24 cellular contexts compared by ENCODE assay signal in genomic region chr1:91672601-91673161, GRCh38.
DNase-seq lines count a peak whose midpoint lies in the region; ATAC-seq lines count a peak whose summit lies in the region.
"Had no signal": no experiment of that assay in that cellular context is flagged by ENCODE, and none has a peak within 500 bp of the region (broad histone marks: within the 10 kb centered on the region; RNA-seq: fewer than 3 reads in every experiment).

No MANE protein-coding gene starts in this region.

- intact Hi-C loops in sciatic nerve (cut with DNase I): no loop called here

- no peaks in the 10 kb centered on the region for H3K36me3 Mint-ChIP-seq in activated naive CD8-positive, alpha-beta T cell treated with anti-CD3 and anti-CD28 coated beads for 36 hours
- H3K36me3 Mint-ChIP-seq: memory B cell had no signal

- peak in 2 of 3 donors; percentile 12 to 38 for DNase-seq in stimulated activated CD4-positive, alpha-beta T cell treated with anti-CD3 and anti-CD28 coated beads, Interleukin-12 subunit alpha, Interleukin-12 subunit beta, amount 100 ng/mL, for 48 hours (ENCODE audit: low read depth in 2 of 3, low spot score in 1 of 3)
- no peak for DNase-seq in stimulated activated CD4-positive, alpha-beta T cell treated with anti-CD3 and anti-CD28 coated beads, Interleukin-4, amount 100 ng/mL, for 4 hours
- peak; percentile 12 for DNase-seq in activated naive CD8-positive, alpha-beta T cell treated with anti-CD3 and anti-CD28 coated beads for 36 hours
- no peak for DNase-seq in sciatic nerve (ENCODE audit: low spot score)
- no peak for DNase-seq in GM23248
- DNase-seq in HCEC 1CT: no peak
- DNase-seq in DMS53 (lab: John Stamatoyannopoulos, UW): no peak
- DNase-seq: activated CD4-positive, CD25-positive, alpha-beta regulatory T cell treated with anti-CD3 and anti-CD28 coated beads, Interleukin-2, amount 50 U/mL, for 72 hours; activated effector memory CD4-positive, alpha-beta T cell treated with anti-CD3 and anti-CD28 coated beads, Interleukin-2, amount 50 U/mL, for 16 hours; AML-193; Caco-2; EL; hypothalamus; MG63; NCI-H1694; NCI-H226; stomach; T1000 had no signal

- no peaks in the 10 kb centered on the region for H4K20me1 ChIP-seq in GM23248 (ENCODE audit: insufficient read depth)

- H3K4me3 ChIP-seq in GM23248: no peak overlapping the region
- H3K4me3 ChIP-seq: GM23338, MG63, SK-N-MC, skin epidermis, stomach had no signal

- no peaks in the 10 kb centered on the region for H3K9me3 ChIP-seq in GM23248 (ENCODE audit: low read depth)
- H3K9me3 ChIP-seq: Caco-2, MG63, stomach had no signal

- no peaks in the 10 kb centered on the region for H3K27me3 Mint-ChIP-seq in activated naive CD8-positive, alpha-beta T cell treated with anti-CD3 and anti-CD28 coated beads for 36 hours
- H3K27me3 Mint-ChIP-seq: naive thymus-derived CD4-positive, alpha-beta T cell had no signal

- H3K9me3 Mint-ChIP-seq in activated naive CD8-positive, alpha-beta T cell treated with anti-CD3 and anti-CD28 coated beads for 36 hours: peaks cover 5% of the 10 kb centered on the region
- H3K9me3 Mint-ChIP-seq: memory B cell had no signal

- in situ Hi-C loops in GM23248 (cut with MboI): no loop called here

- no peaks in the 10 kb centered on the region for H3K4me1 ChIP-seq in GM23248 (ENCODE audit: insufficient read depth)
- H3K4me1 ChIP-seq: Caco-2 had no signal

- ATAC-seq in sciatic nerve: peak; percentile 44
- ATAC-seq: GM23338; HepG2; naive thymus-derived CD4-positive, alpha-beta T cell had no signal

- no peaks in the 10 kb centered on the region for H3K9me2 ChIP-seq in GM23248 (ENCODE audit: insufficient read depth)

- H2AFZ ChIP-seq in GM23248: no peak overlapping the region
- H2AFZ ChIP-seq: GM23338 had no signal

- H3K4me3 Mint-ChIP-seq in activated naive CD8-positive, alpha-beta T cell treated with anti-CD3 and anti-CD28 coated beads for 36 hours: no peak overlapping the region
- H3K4me3 Mint-ChIP-seq: GM23338, memory B cell had no signal

- no peaks in the 10 kb centered on the region for H3K79me2 ChIP-seq in GM23248 (ENCODE audit: insufficient read depth)

- H3K4me1 Mint-ChIP-seq in activated naive CD8-positive, alpha-beta T cell treated with anti-CD3 and anti-CD28 coated beads for 36 hours: peaks cover 20% of the 10 kb centered on the region
- H3K4me1 Mint-ChIP-seq: GM23338, memory B cell had no signal

- 98% methylated on average over 4 of the region's 4 CpGs for WGBS in GM23248 (ENCODE audit: low coverage in 1 of 2, low lambda C conversion rate in 2 of 2, missing lambda C conversion rate in 2 of 2), 2 experiments

- no peak overlapping the region for H3K27ac ChIP-seq in GM23248
- H3K27ac ChIP-seq: SK-N-MC, stomach had no signal

- H3K9ac ChIP-seq in GM23248: no peak overlapping the region

- no peak overlapping the region for H3K4me2 ChIP-seq in GM23248 (ENCODE audit: unreplicated experiment)
- H3K4me2 ChIP-seq: GM23338 had no signal

- no peaks in the 10 kb centered on the region for H3K27me3 ChIP-seq in GM23248 (replicated peaks; ENCODE audit: insufficient read depth)
- H3K27me3 ChIP-seq: MG63, stomach had no signal

- H3F3A ChIP-seq in GM23248 (ENCODE audit: insufficient read depth): 0 out of 2 replicates have a peak, but pooled peaks cover 1% of the 10 kb centered on the region

- no peaks in the 10 kb centered on the region for H3K36me3 ChIP-seq in GM23248 (ENCODE audit: low read depth)
- H3K36me3 ChIP-seq: MG63, stomach had no signal

- H3K27ac Mint-ChIP-seq in activated naive CD8-positive, alpha-beta T cell treated with anti-CD3 and anti-CD28 coated beads for 36 hours: peak overlapping the region; percentile 77
- H3K27ac Mint-ChIP-seq: GM23338, memory B cell had no signal

Comparison
In these comparisons a context has a peak if more than half of its experiments do, and no peak if none do; other contexts are left out.
1. DNase-seq: peak in stimulated activated CD4-positive, alpha-beta T cell treated with anti-CD3 and anti-CD28 coated beads, Interleukin-12 subunit alpha, Interleukin-12 subunit beta, amount 100 ng/mL, for 48 hours (2 of 3) and activated naive CD8-positive, alpha-beta T cell treated with anti-CD3 and anti-CD28 coated beads for 36 hours (single experiment); none in stimulated activated CD4-positive, alpha-beta T cell treated with anti-CD3 and anti-CD28 coated beads, Interleukin-4, amount 100 ng/mL, for 4 hours (0 of 2), sciatic nerve (single experiment), GM23248 (single experiment), HCEC 1CT (single experiment) and DMS53 (single experiment).